In the genomic region with DNA sequence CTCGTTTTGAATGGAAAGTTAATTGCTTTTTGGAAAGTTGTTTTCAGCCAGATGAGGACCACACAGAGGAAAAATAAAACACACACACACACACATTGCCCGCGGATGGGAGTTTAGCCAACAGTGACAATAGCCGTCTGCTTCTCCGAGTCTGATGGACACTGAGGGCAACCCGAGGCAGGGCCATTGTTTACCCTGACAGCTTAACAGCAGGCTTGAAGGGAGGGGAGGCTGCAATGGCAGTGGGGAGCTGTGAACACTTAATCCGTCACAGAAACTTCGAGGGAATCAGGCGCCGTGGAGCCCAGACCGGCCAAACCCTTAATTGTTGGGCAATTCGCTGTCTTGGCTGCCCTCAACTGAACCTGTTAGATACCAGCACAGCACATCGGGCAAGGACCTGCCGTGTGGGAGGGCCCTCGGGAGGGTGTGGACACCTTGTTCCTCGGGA, we compare ENCODE assay signal across 15 cellular contexts.
A peak's percentile ranks its signal among the peaks of the same experiment; 100 is the strongest.
DNase-seq lines count a peak whose midpoint lies in the region; ATAC-seq, FAIRE-seq and TF ChIP-seq lines count a peak whose summit lies in the region.
"Had no signal": no experiment of that assay in that cellular context is flagged by ENCODE, and none has a peak within 500 bp of the region (broad histone marks: within the 10 kb centered on the region; RNA-seq: fewer than 3 reads in every experiment).

No MANE protein-coding gene starts in this region.

- intact Hi-C loops in Calu3 (cut with micrococcal nuclease; ENCODE audit: unreplicated experiment) = no loop called here

- BruUV-seq in Calu3 (replicated peaks; lab: Mats Ljungman, UMichigan) = no TSS peak

- H3K4me3 Mint-ChIP-seq in mesothelial cell of epicardium (peak overlapping the region; percentile 14), Calu3 (ENCODE audit: low read depth, unreplicated experiment) (no peak overlapping the region)
- H3K4me3 Mint-ChIP-seq: activated T-cell treated with anti-CD3 and anti-CD28 coated beads, Interleukin-2, amount 50 U/mL, for 24 hours; stimulated activated naive CD8-positive, alpha-beta T cell treated with anti-CD3 and anti-CD28 coated beads, Interleukin-15, Interleukin-2, amounts not matched to agents 100 ng/mL and 50 ng/mL, for 24 hours had no signal

- ATAC-seq in HG02938 (IDR thresholded peaks at IDR 0.05; ENCODE audit: unreplicated experiment) (no peak), GM21367 (IDR thresholded peaks at IDR 0.05; ENCODE audit: unreplicated experiment) (no peak)

- H3K9me3 ChIP-seq in small intestine (ENCODE audit: control insufficient read depth, low read depth) = no peaks in the 10 kb centered on the region
- H3K9me3 ChIP-seq: adrenal gland had no signal

- 16 to 36% (median 25%) methylated on average over 16 of the region's 16 CpGs for WGBS in small intestine, 3 donors

- H3K36me3 Mint-ChIP-seq in mesothelial cell of epicardium = no peaks in the 10 kb centered on the region
- H3K36me3 Mint-ChIP-seq in Calu3 (ENCODE audit: insufficient read depth, unreplicated experiment) = no peaks in the 10 kb centered on the region
- H3K36me3 Mint-ChIP-seq: CD4-positive, alpha-beta memory T cell had no signal

- H3K27me3 Mint-ChIP-seq in mesothelial cell of epicardium (ENCODE audit: low read depth) (no peaks in the 10 kb centered on the region), Calu3 (ENCODE audit: unreplicated experiment) (peaks cover 21% of the 10 kb centered on the region)

- H3K36me3 ChIP-seq in small intestine (ENCODE audit: control insufficient read depth in 2 of 2, insufficient read depth in 2 of 2, low read length in 2 of 2) = no peaks in the 10 kb centered on the region
- H3K36me3 ChIP-seq: adrenal gland had no signal

- no peak for TF ChIP-seq CTCF in mesothelial cell of epicardium (IDR thresholded peaks at IDR 0.05; ENCODE audit: unreplicated experiment)
- no peak for TF ChIP-seq CTCF in Calu3 (IDR thresholded peaks at IDR 0.05; ENCODE audit: unreplicated experiment)

- H3K9me3 Mint-ChIP-seq in mesothelial cell of epicardium (no peaks in the 10 kb centered on the region), Calu3 (ENCODE audit: low read depth, unreplicated experiment) (no peaks in the 10 kb centered on the region)
- H3K9me3 Mint-ChIP-seq: activated T-cell treated with anti-CD3 and anti-CD28 coated beads, Interleukin-2, amount 50 U/mL, for 24 hours; stimulated activated naive CD8-positive, alpha-beta T cell treated with anti-CD3 and anti-CD28 coated beads, Interleukin-15, Interleukin-2, amounts not matched to agents 100 ng/mL and 50 ng/mL, for 24 hours had no signal

- H3K27ac Mint-ChIP-seq in mesothelial cell of epicardium (peak overlapping the region; percentile 75), Calu3 (ENCODE audit: unreplicated experiment) (no peak overlapping the region)
- H3K27ac Mint-ChIP-seq: activated T-cell treated with anti-CD3 and anti-CD28 coated beads, Interleukin-2, amount 50 U/mL, for 24 hours; CD4-positive, alpha-beta memory T cell; stimulated activated naive CD8-positive, alpha-beta T cell treated with anti-CD3 and anti-CD28 coated beads, Interleukin-15, Interleukin-2, amounts not matched to agents 100 ng/mL and 50 ng/mL, for 24 hours had no signal

- DNase-seq in HTR-8/SVneo (ENCODE audit: insufficient read length, low spot score) (no peak), dermis blood vessel endothelial cell (peak; percentile 30), mesothelial cell of epicardium (ENCODE audit: low spot score in 2 of 2, unreplicated experiment in 2 of 2) (no peak), small intestine (peak; percentile 71), Calu3 (no peak), GDM1 (lab: John Stamatoyannopoulos, UW) (no peak)
- DNase-seq: activated T-cell treated with anti-CD3 and anti-CD28 coated beads, Interleukin-2, amount 50 U/mL, for 24 hours; CD4-positive, alpha-beta memory T cell; effector CD8-positive, alpha-beta T cell; left ventricle myocardium superior; NCI-H2081 treated with DMSO at 0.1 percent for 48 hours had no signal

- H3K4me3 ChIP-seq in small intestine (ENCODE audit: low read depth in 1 of 2, low read length in 2 of 2) = no peak overlapping the region
- H3K4me3 ChIP-seq: adrenal gland had no signal

- no peak overlapping the region for H3K27ac ChIP-seq in small intestine (ENCODE audit: low read depth in 1 of 2, low read length in 1 of 2)
- H3K27ac ChIP-seq: adrenal gland had no signal

- H3K4me1 Mint-ChIP-seq in mesothelial cell of epicardium (peaks cover 69% of the 10 kb centered on the region), Calu3 (ENCODE audit: low read depth, unreplicated experiment) (no peaks in the 10 kb centered on the region)
- H3K4me1 Mint-ChIP-seq: CD4-positive, alpha-beta memory T cell had no signal

- FAIRE-seq in HTR-8/SVneo (lab: Jason Lieb, UNC) = peak; percentile 9
- FAIRE-seq in small intestine (lab: Jason Lieb, UNC) = no peak

- no peaks in the 10 kb centered on the region for H3K27me3 ChIP-seq in small intestine (ENCODE audit: control insufficient read depth in 2 of 2, insufficient read depth in 2 of 2, low read length in 2 of 2)
- H3K27me3 ChIP-seq: adrenal gland had no signal

- H3K4me1 ChIP-seq in small intestine (ENCODE audit: control insufficient read depth in 2 of 2, insufficient read depth in 1 of 2, low read depth in 1 of 2, low read length in 1 of 2) = no peaks in the 10 kb centered on the region

- CTCF ChIA-PET in Calu3 (lab: Charles Lee) = interaction anchor here (0.5 to 0.6 kb wide), 2 partner anchors 78 to 1860 kb away, joined by 3 read pairs; no protein-coding TSS in a partner anchor

Comparison
In these comparisons a context has a peak if more than half of its experiments do, and no peak if none do; other contexts are left out.
1. DNase-seq: peak in dermis blood vessel endothelial cell (single experiment) and small intestine (single experiment); none in HTR-8/SVneo (single experiment), mesothelial cell of epicardium (0 of 2), Calu3 (single experiment) and GDM1 (single experiment).